Comparison of ENCODE assay signal across 8 cellular contexts in the genomic region with DNA sequence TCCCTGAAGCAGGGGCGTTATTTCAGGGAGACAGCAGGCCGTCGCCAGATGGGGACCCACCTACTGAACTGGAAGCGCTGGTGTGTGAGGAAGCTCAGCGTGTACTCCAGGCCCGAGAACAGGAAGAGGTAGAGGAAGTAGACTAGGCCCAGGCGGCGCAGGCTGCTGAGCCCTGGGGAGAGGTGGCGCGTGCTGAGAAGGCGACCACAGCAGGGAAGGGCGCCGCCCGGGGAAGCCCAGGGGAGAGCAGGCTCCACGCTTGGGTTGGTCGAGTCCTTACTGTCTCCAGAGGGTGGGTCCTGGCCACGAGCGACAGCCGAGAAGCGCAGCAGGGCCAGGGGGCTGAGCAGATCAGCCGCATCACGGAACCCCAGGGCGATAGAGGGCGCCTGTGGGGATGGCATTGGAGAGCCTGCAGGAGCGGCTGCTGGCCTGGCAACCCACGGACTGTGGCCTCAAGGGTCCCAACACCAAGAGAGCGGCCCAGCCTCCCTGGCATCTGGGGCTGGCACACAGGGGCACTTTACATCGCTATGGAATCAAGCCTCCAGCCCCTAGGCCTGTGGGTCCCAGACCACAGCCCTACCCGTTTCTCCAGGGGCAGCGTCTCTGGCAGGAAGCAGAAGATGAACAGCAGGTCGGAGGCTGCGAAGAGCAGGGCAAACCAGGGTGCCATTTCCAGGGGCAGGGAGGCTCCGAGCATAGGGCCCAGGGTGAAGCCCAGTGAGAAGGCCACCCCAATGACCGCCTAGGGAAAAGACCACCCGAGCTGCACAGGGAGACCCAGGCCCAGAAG. TPM values are rescaled to one million over a fixed set of nuclear protein-coding genes. Genes with fewer than 3 reads are reported as not detected.
DNase-seq lines count a peak whose midpoint lies in the region; ATAC-seq and TF ChIP-seq lines count a peak whose summit lies in the region.

No MANE protein-coding gene starts in this region.

- H3K4me1 ChIP-seq in breast epithelium = peaks cover 17 to 39% of the 10 kb centered on the region in 2 donors
- H3K4me1 ChIP-seq in heart left ventricle = peaks cover 2 to 57% (median 42%) of the 10 kb centered on the region in 12 donors

- H3K9me3 Mint-ChIP-seq in MCF 10A (ENCODE audit: unreplicated experiment) = no peaks in the 10 kb centered on the region
- H3K9me3 Mint-ChIP-seq in stimulated activated naive B cell treated with anti-CD40 and anti-IgM and Interleukin-4, amounts not matched to agents 10 μg/mL and 1 μg/mL and 100 μg/mL, for 72 hours = no peaks in the 10 kb centered on the region

- TF ChIP-seq POLR2A in breast epithelium (IDR thresholded peaks at IDR 0.05) = no peak
- no peak for TF ChIP-seq POLR2A in heart left ventricle (IDR thresholded peaks at IDR 0.05)

- CTCF ChIA-PET in MCF 10A (lab: Yijun Ruan, JAX) = interaction anchor here (0.5 kb wide), 1 partner anchor 67 kb away, joined by 3 read pairs; no protein-coding TSS in a partner anchor

- peaks cover 22% of the 10 kb centered on the region for H3K4me1 Mint-ChIP-seq in MCF 10A (ENCODE audit: insufficient read depth, unreplicated experiment)
- peaks cover 33 to 52% of the 10 kb centered on the region in 2 donors for H3K4me1 Mint-ChIP-seq in stimulated activated naive B cell treated with anti-CD40 and anti-IgM and Interleukin-4, amounts not matched to agents 10 μg/mL and 1 μg/mL and 100 μg/mL, for 72 hours

- H3K27me3 Mint-ChIP-seq in MCF 10A (ENCODE audit: insufficient read depth, unreplicated experiment) = no peaks in the 10 kb centered on the region
- H3K27me3 Mint-ChIP-seq in stimulated activated naive B cell treated with anti-CD40 and anti-IgM and Interleukin-4, amounts not matched to agents 10 μg/mL and 1 μg/mL and 100 μg/mL, for 72 hours = no peaks in the 10 kb centered on the region

- H3K36me3 Mint-ChIP-seq in MCF 10A (ENCODE audit: insufficient read depth, unreplicated experiment) = peaks cover 47% of the 10 kb centered on the region
- peaks cover 42 to 65% of the 10 kb centered on the region in 2 donors for H3K36me3 Mint-ChIP-seq in stimulated activated naive B cell treated with anti-CD40 and anti-IgM and Interleukin-4, amounts not matched to agents 10 μg/mL and 1 μg/mL and 100 μg/mL, for 72 hours

- ATAC-seq in HG03571 (IDR thresholded peaks at IDR 0.05; ENCODE audit: unreplicated experiment) = peak; percentile 45
- ATAC-seq in heart left ventricle = peak; percentile 21 to 71 (median 45)
- peak; percentile 67 to 77 for ATAC-seq in stimulated activated naive B cell treated with anti-CD40 and anti-IgM and Interleukin-4, amounts not matched to agents 10 μg/mL and 1 μg/mL and 100 μg/mL, for 72 hours (replicated peaks)

- peak overlapping the region; percentile 93 to 95 for H3K27ac ChIP-seq in breast epithelium
- H3K27ac ChIP-seq in heart left ventricle = peak overlapping the region; percentile 52 to 91 (median 69)

- H3K36me3 ChIP-seq in breast epithelium (no peaks in the 10 kb centered on the region), heart left ventricle (peaks cover 0 to 50% (median 41%) of the 10 kb centered on the region in 9 donors)

- H3K4me3 Mint-ChIP-seq in MCF 10A (ENCODE audit: unreplicated experiment) = no peak overlapping the region
- H3K4me3 Mint-ChIP-seq in stimulated activated naive B cell treated with anti-CD40 and anti-IgM and Interleukin-4, amounts not matched to agents 10 μg/mL and 1 μg/mL and 100 μg/mL, for 72 hours = peak overlapping the region; percentile 89 to 94

- TF ChIP-seq CTCF in breast epithelium (IDR thresholded peaks at IDR 0.05) (no peak), MCF 10A (IDR thresholded peaks at IDR 0.05; ENCODE audit: unreplicated experiment) (no peak), heart left ventricle (IDR thresholded peaks at IDR 0.05) (peak in 6 of 12 donors; percentile 12 to 33 (median 24))

- H3K27ac Mint-ChIP-seq in MCF 10A (ENCODE audit: low read depth, unreplicated experiment) = no peak overlapping the region
- peak overlapping the region; percentile 97 for H3K27ac Mint-ChIP-seq in stimulated activated naive B cell treated with anti-CD40 and anti-IgM and Interleukin-4, amounts not matched to agents 10 μg/mL and 1 μg/mL and 100 μg/mL, for 72 hours

- H3K4me3 ChIP-seq in breast epithelium (peak overlapping the region in 1 of 3 donors; percentile 28), heart left ventricle (peak overlapping the region in 3 of 12 donors; percentile 10 to 34 (median 19))

- intact Hi-C loops in breast epithelium (cut with DNase I; ENCODE audit: low total_unique reads) = no loop called here
- intact Hi-C loops in MCF 10A (cut with micrococcal nuclease) = no loop called here
- intact Hi-C loops in heart left ventricle (cut with DNase I) = loop anchor here in 8 of 10 donors (5.0 to 10.0 kb wide), 6 partner anchors 87 to 175 kb away; partner anchors contain the start of genes ADD1 (in 4 of the 8) and TNIP2 (in 1 of the 8)

- DNase-seq in breast epithelium (ENCODE audit: low spot score in 2 of 2) (peak in 1 of 2 donors; percentile 51), MCF 10A (ENCODE audit: unreplicated experiment) (no peak), heart left ventricle (peak; percentile 65 to 88 (median 81)), NCI-H510A (lab: John Stamatoyannopoulos, UW) (no peak), kidney glomerular epithelial cell (lab: John Stamatoyannopoulos, UW) (no peak)
- peak; percentile 79 for DNase-seq in activated CD8-positive, alpha-beta memory T cell treated with anti-CD3 and anti-CD28 coated beads, Interleukin-2, amount 50 U/mL, for 48 hours
- DNase-seq in stimulated activated naive B cell treated with anti-CD40 and anti-IgM and Interleukin-4, amounts not matched to agents 10 μg/mL and 1 μg/mL and 100 μg/mL, for 72 hours = peak; percentile 86

- H3K9me3 ChIP-seq in breast epithelium = no peaks in the 10 kb centered on the region
- no peaks in the 10 kb centered on the region for H3K9me3 ChIP-seq in heart left ventricle

- POLR2A ChIA-PET in MCF 10A (lab: Yijun Ruan, JAX) = no interaction called here

- no TSS peak for BruUV-seq in MCF 10A (replicated peaks; lab: Mats Ljungman, UMichigan)

- WGBS in heart left ventricle, 4 donors = 54 to 64% (median 62%) methylated on average over 30 to 35 of the region's 35 CpGs

- H3K27me3 ChIP-seq in breast epithelium (no peaks in the 10 kb centered on the region), heart left ventricle (no peaks in the 10 kb centered on the region)

RNA-seq across cellular contexts. Expression of gene NOP14, which starts 31.2 kb away (rescaled TPM):
- total RNA-seq in breast epithelium (10 to 100 TPM; 21.2 to 33.1 (median 23.4) TPM), MCF 10A (2022) (44.0 and 65.6 TPM in 2 replicates), heart left ventricle (10 to 100 TPM; 11.4 to 21.5 (median 15.8) TPM)
- polyA plus RNA-seq in heart left ventricle = 10 to 100 TPM; 11.7 to 26.0 TPM

RNA-seq across cellular contexts. Expression of gene GRK4, which starts 31.4 kb away (rescaled TPM):
- total RNA-seq in breast epithelium (1 to 10 TPM; 3.8 to 6.9 (median 5.8) TPM), MCF 10A (2022) (4.5 and 5.9 TPM in 2 replicates), heart left ventricle (10 to 100 TPM in 2 of 9 donors, 1 to 10 TPM in 7; 4.9 to 11.8 (median 9.3) TPM)
- 10 to 100 TPM in 1 of 2 donors, 1 to 10 TPM in 1; 5.3 to 12.0 TPM for polyA plus RNA-seq in heart left ventricle

Comparison
In these comparisons a context has a peak if more than half of its experiments do, and no peak if none do; other contexts are left out.
1. DNase-seq: peak in activated CD8-positive, alpha-beta memory T cell treated with anti-CD3 and anti-CD28 coated beads, Interleukin-2, amount 50 U/mL, for 48 hours (single experiment), heart left ventricle (5 of 5) and stimulated activated naive B cell treated with anti-CD40 and anti-IgM and Interleukin-4, amounts not matched to agents 10 μg/mL and 1 μg/mL and 100 μg/mL, for 72 hours (single experiment); none in MCF 10A (single experiment), NCI-H510A (single experiment) and kidney glomerular epithelial cell (single experiment).
2. intact Hi-C loops: an anchor here in heart left ventricle (5.0 to 10.0 kb wide); none called in breast epithelium and MCF 10A.
3. Peak in every context shown above with its lines, with median percentiles within 50 percentile points of each other: ATAC-seq.